12 cellular contexts compared by ENCODE assay signal in genomic region chr20:57433658-57434389, GRCh38. TPM values are rescaled to one million over a fixed set of nuclear protein-coding genes. Genes with fewer than 3 reads are reported as not detected.
DNase-seq lines count a peak whose midpoint lies in the region; ATAC-seq and TF ChIP-seq lines count a peak whose summit lies in the region.
"Had no signal": no experiment of that assay in that cellular context is flagged by ENCODE, and none has a peak within 500 bp of the region (broad histone marks: within the 10 kb centered on the region; RNA-seq: fewer than 3 reads in every experiment).

No MANE protein-coding gene starts in this region.

- no peak overlapping the region for H3K4me3 ChIP-seq in right atrium auricular region
- no peak overlapping the region for H3K4me3 ChIP-seq in upper lobe of right lung
- no peak overlapping the region for H3K4me3 ChIP-seq in breast epithelium
- H3K4me3 ChIP-seq: mucosa of descending colon, thoracic aorta had no signal

- H3K27ac Mint-ChIP-seq in activated CD4-positive, alpha-beta memory T cell treated with anti-CD3 and anti-CD28 coated beads for 36 hours, result no peak overlapping the region

- no peaks in the 10 kb centered on the region for H3K27me3 ChIP-seq in right atrium auricular region
- H3K27me3 ChIP-seq in upper lobe of right lung, result no peaks in the 10 kb centered on the region
- H3K27me3 ChIP-seq in breast epithelium, result no peaks in the 10 kb centered on the region

- CTCF ChIA-PET in activated CD4-positive, alpha-beta memory T cell treated with anti-CD3 and anti-CD28 coated beads for 36 hours (lab: Charles Lee), result interaction anchor here (0.6 to 2.0 kb wide), 4 partner anchors 36 to 107 kb away, joined by 4 to 6 read pairs (median 4); no protein-coding TSS in a partner anchor

- peaks cover 55% of the 10 kb centered on the region for H3K4me1 Mint-ChIP-seq in activated CD4-positive, alpha-beta memory T cell treated with anti-CD3 and anti-CD28 coated beads for 36 hours (ENCODE audit: low read depth)

- peak overlapping the region; percentile 67 to 75 for H3K27ac ChIP-seq in right atrium auricular region
- H3K27ac ChIP-seq in upper lobe of right lung, result no peak overlapping the region
- no peak overlapping the region for H3K27ac ChIP-seq in breast epithelium
- H3K27ac ChIP-seq: C4-2B, thoracic aorta had no signal

- no peaks in the 10 kb centered on the region for H3K9me3 Mint-ChIP-seq in activated CD4-positive, alpha-beta memory T cell treated with anti-CD3 and anti-CD28 coated beads for 36 hours

- no peaks in the 10 kb centered on the region for H3K36me3 Mint-ChIP-seq in activated CD4-positive, alpha-beta memory T cell treated with anti-CD3 and anti-CD28 coated beads for 36 hours

- POLR2A ChIA-PET in activated CD4-positive, alpha-beta memory T cell treated with anti-CD3 and anti-CD28 coated beads for 36 hours (lab: Charles Lee), result interaction anchor here (1.4 to 3.1 kb wide), 3 partner anchors 36 to 43 kb away, joined by 4 to 17 read pairs (median 6); partner anchors contain the start of gene RBM38

- TF ChIP-seq CTCF in right atrium auricular region (IDR thresholded peaks at IDR 0.05), result no peak
- no peak for TF ChIP-seq CTCF in upper lobe of right lung (IDR thresholded peaks at IDR 0.05)
- no peak for TF ChIP-seq CTCF in breast epithelium (IDR thresholded peaks at IDR 0.05)

- peak; percentile 21 for DNase-seq in stimulated activated CD4-positive, alpha-beta T cell treated with anti-CD3 and anti-CD28 coated beads, Interleukin-4, amount 100 ng/mL, for 24 hours
- DNase-seq in stimulated activated CD4-positive, alpha-beta T cell treated with anti-CD3 and anti-CD28 coated beads, Interleukin-4, amount 100 ng/mL, for 1 hour, result no peak
- DNase-seq in activated CD4-positive, alpha-beta memory T cell treated with anti-CD3 and anti-CD28 coated beads for 36 hours, result peak; percentile 58
- DNase-seq in right atrium auricular region (ENCODE audit: low spot score) (no peak), upper lobe of right lung (no peak), breast epithelium (ENCODE audit: low spot score in 2 of 2) (no peak), OCI-M2 (lab: John Stamatoyannopoulos, UW; ENCODE audit: unreplicated experiment) (no peak), NCI-H345 (lab: John Stamatoyannopoulos, UW) (no peak)
- DNase-seq: NCI-H1694 had no signal

- H3K9me3 ChIP-seq in right atrium auricular region (no peaks in the 10 kb centered on the region), upper lobe of right lung (no peaks in the 10 kb centered on the region), breast epithelium (no peaks in the 10 kb centered on the region)
- H3K9me3 ChIP-seq: mucosa of descending colon, thoracic aorta had no signal

- H3K36me3 ChIP-seq in right atrium auricular region (no peaks in the 10 kb centered on the region), upper lobe of right lung (no peaks in the 10 kb centered on the region), breast epithelium (no peaks in the 10 kb centered on the region)
- H3K36me3 ChIP-seq: thoracic aorta had no signal

- peak; percentile 34 for ATAC-seq in upper lobe of right lung

- H3K4me1 ChIP-seq in right atrium auricular region (peaks cover 0 to 60% of the 10 kb centered on the region in 2 donors), upper lobe of right lung (peaks cover 30% of the 10 kb centered on the region), breast epithelium (no peaks in the 10 kb centered on the region)

- intact Hi-C loops in activated CD4-positive, alpha-beta memory T cell treated with anti-CD3 and anti-CD28 coated beads for 36 hours (cut with micrococcal nuclease), result loop anchor here (1.0 to 2.0 kb wide), 2 partner anchors 35 to 42 kb away; no protein-coding TSS in a partner anchor
- intact Hi-C loops in upper lobe of right lung (cut with DNase I) (no loop called here), breast epithelium (cut with DNase I; ENCODE audit: low total_unique reads) (no loop called here)

- TF ChIP-seq POLR2A in breast epithelium (IDR thresholded peaks at IDR 0.05), result no peak

- H3K27me3 Mint-ChIP-seq in activated CD4-positive, alpha-beta memory T cell treated with anti-CD3 and anti-CD28 coated beads for 36 hours, result no peaks in the 10 kb centered on the region

- H3K4me3 Mint-ChIP-seq in activated CD4-positive, alpha-beta memory T cell treated with anti-CD3 and anti-CD28 coated beads for 36 hours, result no peak overlapping the region

RNA-seq across cellular contexts. Expression of gene RBM38, which starts 42.6 kb away (rescaled TPM):
- 10 to 100 TPM; 73.4 to 77.3 TPM for total RNA-seq in activated CD4-positive, alpha-beta memory T cell treated with anti-CD3 and anti-CD28 coated beads for 36 hours
- total RNA-seq in right atrium auricular region (100 to 1,000 TPM; 127 to 151 TPM), upper lobe of right lung (13.4 TPM), breast epithelium (10 to 100 TPM in 2 of 3 donors, 1 to 10 TPM in 1; 5.1 to 13.5 (median 10.5) TPM)

Comparison
In these comparisons a context has a peak if more than half of its experiments do, and no peak if none do; other contexts are left out.
1. DNase-seq: peak in stimulated activated CD4-positive, alpha-beta T cell treated with anti-CD3 and anti-CD28 coated beads, Interleukin-4, amount 100 ng/mL, for 24 hours (single experiment) and activated CD4-positive, alpha-beta memory T cell treated with anti-CD3 and anti-CD28 coated beads for 36 hours (single experiment); none in stimulated activated CD4-positive, alpha-beta T cell treated with anti-CD3 and anti-CD28 coated beads, Interleukin-4, amount 100 ng/mL, for 1 hour (single experiment), right atrium auricular region (single experiment), upper lobe of right lung (single experiment), breast epithelium (0 of 2), OCI-M2 (single experiment) and NCI-H345 (single experiment).
2. H3K27ac ChIP-seq: peak in right atrium auricular region (2 of 2); none in upper lobe of right lung (single experiment) and breast epithelium (0 of 2).